In the genomic region with DNA sequence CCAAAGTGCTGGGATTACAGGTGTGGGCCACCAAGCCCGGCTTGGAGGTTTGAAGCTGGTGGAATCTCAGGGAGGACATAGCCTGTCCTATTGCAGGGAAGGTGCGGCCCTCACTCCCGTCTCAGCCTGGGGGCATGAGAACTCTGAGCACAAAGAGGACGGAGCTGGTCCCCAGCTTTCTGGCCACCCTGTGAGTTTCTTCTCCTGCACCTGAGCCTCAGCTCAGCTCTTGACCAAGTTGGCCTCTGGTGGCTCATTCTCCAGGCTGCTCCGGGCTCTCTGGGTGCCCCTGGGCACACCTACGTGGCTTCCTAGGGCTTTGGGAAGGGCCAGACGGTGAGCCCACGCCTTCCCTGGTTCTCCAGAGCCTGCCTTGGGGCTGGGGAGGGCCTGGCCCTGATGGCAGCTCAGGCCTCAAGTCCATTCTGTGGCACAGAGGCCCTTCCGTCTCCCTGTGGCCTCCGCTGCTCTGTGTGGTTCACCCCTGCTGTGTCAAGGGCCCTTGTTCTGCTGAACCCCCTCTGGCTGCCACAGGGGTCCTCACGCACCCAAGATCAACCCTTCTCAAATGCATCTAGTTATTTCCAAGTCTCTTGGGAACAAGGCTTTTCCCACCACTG, we compare ENCODE assay signal across 12 cellular contexts. TPM values are rescaled to one million over a fixed set of nuclear protein-coding genes. Genes with fewer than 3 reads are reported as not detected.
DNase-seq lines count a peak whose midpoint lies in the region; ATAC-seq, FAIRE-seq and TF ChIP-seq lines count a peak whose summit lies in the region.
"Had no signal": no experiment of that assay in that cellular context is flagged by ENCODE, and none has a peak within 500 bp of the region (broad histone marks: within the 10 kb centered on the region; RNA-seq: fewer than 3 reads in every experiment).

No MANE protein-coding gene starts in this region.

- H3K14ac ChIP-seq in mesenchymal stem cell (ENCODE audit: low read length in 2 of 2) = no peak overlapping the region

- TF ChIP-seq POLR2A in H54 (IDR thresholded peaks at IDR 0.05; ENCODE audit: low read depth, low read length) = no peak

- H3K36me3 Mint-ChIP-seq in activated CD8-positive, alpha-beta T cell treated with anti-CD3 and anti-CD28 coated beads, Interleukin-2, amount 10 ng/mL, durations not matched to agents 7 days and 5 days (ENCODE audit: low read depth) = peaks cover 7% of the 10 kb centered on the region
- H3K36me3 Mint-ChIP-seq in osteocyte (ENCODE audit: unreplicated experiment) = no peaks in the 10 kb centered on the region

- peaks cover 42% of the 10 kb centered on the region for H3K4me1 Mint-ChIP-seq in activated CD8-positive, alpha-beta T cell treated with anti-CD3 and anti-CD28 coated beads, Interleukin-2, amount 10 ng/mL, durations not matched to agents 7 days and 5 days (ENCODE audit: low read depth)
- peaks cover 28% of the 10 kb centered on the region for H3K4me1 Mint-ChIP-seq in osteocyte (ENCODE audit: unreplicated experiment)

- peak overlapping the region; percentile 43 for H4K91ac ChIP-seq in mesenchymal stem cell (ENCODE audit: low read length)

- H3K4me1 ChIP-seq in A673 (ENCODE audit: insufficient read depth, low read length, poor library complexity, severe bottlenecking) = peaks cover 20% of the 10 kb centered on the region
- H3K4me1 ChIP-seq in mesenchymal stem cell (ENCODE audit: control insufficient read depth, insufficient read depth, low read depth, low read length) = peaks cover 53% of the 10 kb centered on the region

- intact Hi-C loops in A673 (cut with micrococcal nuclease; ENCODE audit: unreplicated experiment) = no loop called here

- H3K4me3 Mint-ChIP-seq in activated CD8-positive, alpha-beta T cell treated with anti-CD3 and anti-CD28 coated beads, Interleukin-2, amount 10 ng/mL, durations not matched to agents 7 days and 5 days = peak overlapping the region; percentile 86
- H3K4me3 Mint-ChIP-seq in osteocyte (ENCODE audit: unreplicated experiment) = no peak overlapping the region

- no peak overlapping the region for H2AK5ac ChIP-seq in mesenchymal stem cell (ENCODE audit: low read length, severe bottlenecking)

- H2BK120ac ChIP-seq in mesenchymal stem cell (ENCODE audit: low read depth, low read length) = no peak overlapping the region

- H3K27me3 ChIP-seq in A673 (replicated peaks; ENCODE audit: insufficient read depth, low read depth, low read length, poor library complexity) = no peaks in the 10 kb centered on the region
- no peaks in the 10 kb centered on the region for H3K27me3 ChIP-seq in mesenchymal stem cell (ENCODE audit: control insufficient read depth in 1 of 2, insufficient read depth in 1 of 2, low read length in 2 of 2)
- H3K27me3 ChIP-seq: colonic mucosa had no signal

- DNase-seq in A673 (ENCODE audit: low spot score) = no peak
- DNase-seq in GM12864 (ENCODE audit: low read depth) = no peak
- DNase-seq in activated CD8-positive, alpha-beta T cell treated with anti-CD3 and anti-CD28 coated beads, Interleukin-2, amount 10 ng/mL, durations not matched to agents 7 days and 5 days = no peak
- DNase-seq in mesenchymal stem cell = no peak
- DNase-seq in osteocyte (ENCODE audit: extremely low spot score, unreplicated experiment) = no peak
- no peak for DNase-seq in NCI-H748 treated with DMSO at 0.1 percent for 48 hours (lab: John Stamatoyannopoulos, UW)
- DNase-seq in H54 (ENCODE audit: insufficient read length, low spot score) = no peak
- no peak for DNase-seq in 8988T
- DNase-seq: DMS 273 treated with DMSO at 0.1 percent for 48 hours; NCI-H1417 treated with DMSO at 0.1 percent for 48 hours; stimulated activated CD4-positive, alpha-beta T cell treated with anti-CD3 and anti-CD28 coated beads, Interleukin-1b, Interleukin-23, amount 100 ng/mL, for 48 hours had no signal

- no peaks in the 10 kb centered on the region for H3K27me3 Mint-ChIP-seq in activated CD8-positive, alpha-beta T cell treated with anti-CD3 and anti-CD28 coated beads, Interleukin-2, amount 10 ng/mL, durations not matched to agents 7 days and 5 days (ENCODE audit: low read depth)
- H3K27me3 Mint-ChIP-seq in osteocyte (ENCODE audit: unreplicated experiment) = no peaks in the 10 kb centered on the region

- H3K23ac ChIP-seq in mesenchymal stem cell (ENCODE audit: low read length in 2 of 2) = no peak overlapping the region

- H3K27ac ChIP-seq in A673 (ENCODE audit: low read depth, low read length, poor library complexity, severe bottlenecking) = peak overlapping the region; percentile 80
- H3K27ac ChIP-seq in mesenchymal stem cell (ENCODE audit: low read length, poor library complexity, severe bottlenecking) = no peak overlapping the region

- TF ChIP-seq CTCF in A673 (conservative IDR thresholded peaks at IDR 0.05; ENCODE audit: low read depth, low read length) (no peak), GM12864 (IDR thresholded peaks at IDR 0.05; ENCODE audit: low read depth, low read length, missing control alignments) (no peak), osteocyte (IDR thresholded peaks at IDR 0.05) (no peak)

- peak overlapping the region; percentile 35 for H4K8ac ChIP-seq in mesenchymal stem cell (ENCODE audit: low read length)

- BruUV-seq in A673 (replicated peaks; lab: Mats Ljungman, UMichigan) = no TSS peak

- no peak for ATAC-seq in activated CD8-positive, alpha-beta T cell treated with anti-CD3 and anti-CD28 coated beads, Interleukin-2, amount 10 ng/mL, durations not matched to agents 7 days and 5 days

- H3K9me3 Mint-ChIP-seq in activated CD8-positive, alpha-beta T cell treated with anti-CD3 and anti-CD28 coated beads, Interleukin-2, amount 10 ng/mL, durations not matched to agents 7 days and 5 days (ENCODE audit: insufficient read depth) = no peaks in the 10 kb centered on the region
- no peaks in the 10 kb centered on the region for H3K9me3 Mint-ChIP-seq in osteocyte (ENCODE audit: unreplicated experiment)

- H3K4me3 ChIP-seq in A673 (ENCODE audit: low read depth, low read length, poor library complexity, severe bottlenecking) (no peak overlapping the region), GM12864 (ENCODE audit: low read depth, low read length) (peak overlapping the region; percentile 63; the same call in 1 of the 2 replicates), mesenchymal stem cell (ENCODE audit: insufficient read depth in 1 of 2, low read depth in 1 of 2, low read length in 2 of 2) (no peak overlapping the region)
- H3K4me3 ChIP-seq: colonic mucosa had no signal

- peak overlapping the region; percentile 96 for H3K27ac Mint-ChIP-seq in activated CD8-positive, alpha-beta T cell treated with anti-CD3 and anti-CD28 coated beads, Interleukin-2, amount 10 ng/mL, durations not matched to agents 7 days and 5 days
- H3K27ac Mint-ChIP-seq in osteocyte (ENCODE audit: unreplicated experiment) = no peak overlapping the region

- no peak for FAIRE-seq in H54 (lab: Jason Lieb, UNC)

- H3K9me3 ChIP-seq in A673 (ENCODE audit: low read depth, low read length, poor library complexity, severe bottlenecking) (no peaks in the 10 kb centered on the region), mesenchymal stem cell (ENCODE audit: control insufficient read depth, low read length) (no peaks in the 10 kb centered on the region)
- H3K9me3 ChIP-seq: colonic mucosa had no signal

- CTCF ChIA-PET in A673 (lab: Charles Lee) = no interaction called here
- CTCF ChIA-PET in activated CD8-positive, alpha-beta T cell treated with anti-CD3 and anti-CD28 coated beads, Interleukin-2, amount 10 ng/mL, durations not matched to agents 7 days and 5 days (lab: Charles Lee) = interaction anchor here (1.5 to 2.8 kb wide), 3 partner anchors 9 to 49 kb away, joined by 5 to 19 read pairs (median 8); no protein-coding TSS in a partner anchor

- peak overlapping the region in 1 of 2 experiments; percentile 52 for H3K18ac ChIP-seq in mesenchymal stem cell (ENCODE audit: low read depth in 1 of 2, low read length in 2 of 2)

- no peak overlapping the region for H2BK5ac ChIP-seq in mesenchymal stem cell (ENCODE audit: low read depth, low read length, poor library complexity, severe bottlenecking)

- H2AFZ ChIP-seq in mesenchymal stem cell (ENCODE audit: low read depth, low read length) = no peak overlapping the region

- no peak overlapping the region for H3K4ac ChIP-seq in mesenchymal stem cell (ENCODE audit: low read depth in 1 of 2, low read length in 2 of 2)

- H3K9ac ChIP-seq in mesenchymal stem cell (ENCODE audit: low read length) = no peak overlapping the region

- peak overlapping the region; percentile 41 for H2BK15ac ChIP-seq in mesenchymal stem cell (ENCODE audit: low read depth, poor library complexity, severe bottlenecking)

- H3K4me2 ChIP-seq in mesenchymal stem cell (ENCODE audit: low read length, poor library complexity, severe bottlenecking) = no peak overlapping the region

- WGBS in mesenchymal stem cell = 97% methylated on average over 11 of the region's 11 CpGs

- H3K36me3 ChIP-seq in A673 (ENCODE audit: insufficient read depth, low read length, poor library complexity, severe bottlenecking) = no peaks in the 10 kb centered on the region
- H3K36me3 ChIP-seq in mesenchymal stem cell (ENCODE audit: control insufficient read depth in 1 of 2, insufficient read depth in 2 of 2, low read depth in 1 of 2, low read length in 2 of 2) = peaks cover 6 to 32% of the 10 kb centered on the region in 2 experiments
- H3K36me3 ChIP-seq: colonic mucosa had no signal

- peaks cover 9% of the 10 kb centered on the region for H3K79me1 ChIP-seq in mesenchymal stem cell (replicated peaks; ENCODE audit: low read length, poor library complexity, severe bottlenecking)

- H2BK12ac ChIP-seq in mesenchymal stem cell (ENCODE audit: low read length in 2 of 2) = peak overlapping the region in 1 of 2 experiments; percentile 98

- POLR2A ChIA-PET in A673 (lab: Charles Lee; ENCODE audit: low non-redundant PET) = no interaction called here
- POLR2A ChIA-PET in activated CD8-positive, alpha-beta T cell treated with anti-CD3 and anti-CD28 coated beads, Interleukin-2, amount 10 ng/mL, durations not matched to agents 7 days and 5 days (lab: Charles Lee) = no interaction called here

RNA-seq across cellular contexts. Expression of a gene that starts 6.9 kb away (rescaled TPM):
- 591 and 676 TPM in 2 replicates for total RNA-seq in A673 (2021)
- total RNA-seq in activated CD8-positive, alpha-beta T cell treated with anti-CD3 and anti-CD28 coated beads, Interleukin-2, amount 10 ng/mL, durations not matched to agents 7 days and 5 days = 100 to 1,000 TPM; 255 to 261 TPM
- polyA plus RNA-seq in mesenchymal stem cell (2013, experiment 1 of 2) = 121 TPM
- 108 TPM for polyA plus RNA-seq in mesenchymal stem cell (2013, experiment 2 of 2)
- total RNA-seq in osteocyte = 134 and 136 TPM in 2 replicates

RNA-seq across cellular contexts. Expression of a gene that starts 39.3 kb away (rescaled TPM):
- 139 and 143 TPM in 2 replicates for total RNA-seq in A673 (2021)
- 100 to 1,000 TPM; 126 to 127 TPM for total RNA-seq in activated CD8-positive, alpha-beta T cell treated with anti-CD3 and anti-CD28 coated beads, Interleukin-2, amount 10 ng/mL, durations not matched to agents 7 days and 5 days
- 23.0 TPM for polyA plus RNA-seq in mesenchymal stem cell (2013, experiment 1 of 2)
- polyA plus RNA-seq in mesenchymal stem cell (2013, experiment 2 of 2) = 20.9 TPM
- 69.3 and 73.3 TPM in 2 replicates for total RNA-seq in osteocyte

RNA-seq across cellular contexts. Expression of a gene that starts 53.2 kb away (rescaled TPM):
- total RNA-seq in A673 (2021) (162 and 192 TPM in 2 replicates), osteocyte (100 and 108 TPM in 2 replicates)
- total RNA-seq in activated CD8-positive, alpha-beta T cell treated with anti-CD3 and anti-CD28 coated beads, Interleukin-2, amount 10 ng/mL, durations not matched to agents 7 days and 5 days = 100 to 1,000 TPM in 1 of 2 experiments, 10 to 100 TPM in 1; 97.6 to 104 TPM
- 63.6 TPM for polyA plus RNA-seq in mesenchymal stem cell (2013, experiment 1 of 2)
- polyA plus RNA-seq in mesenchymal stem cell (2013, experiment 2 of 2) = 62.1 TPM

RNA-seq across cellular contexts. Expression of a gene that starts 53.3 kb away (rescaled TPM):
- total RNA-seq in A673 (2021) = 31.5 and 39.4 TPM in 2 replicates
- total RNA-seq in activated CD8-positive, alpha-beta T cell treated with anti-CD3 and anti-CD28 coated beads, Interleukin-2, amount 10 ng/mL, durations not matched to agents 7 days and 5 days = 10 to 100 TPM; 19.4 to 20.8 TPM
- 31.3 TPM for polyA plus RNA-seq in mesenchymal stem cell (2013, experiment 1 of 2)
- 31.7 TPM for polyA plus RNA-seq in mesenchymal stem cell (2013, experiment 2 of 2)
- total RNA-seq in osteocyte = 37.3 and 41.0 TPM in 2 replicates
